22 cellular contexts compared by ENCODE assay signal in the genomic region with DNA sequence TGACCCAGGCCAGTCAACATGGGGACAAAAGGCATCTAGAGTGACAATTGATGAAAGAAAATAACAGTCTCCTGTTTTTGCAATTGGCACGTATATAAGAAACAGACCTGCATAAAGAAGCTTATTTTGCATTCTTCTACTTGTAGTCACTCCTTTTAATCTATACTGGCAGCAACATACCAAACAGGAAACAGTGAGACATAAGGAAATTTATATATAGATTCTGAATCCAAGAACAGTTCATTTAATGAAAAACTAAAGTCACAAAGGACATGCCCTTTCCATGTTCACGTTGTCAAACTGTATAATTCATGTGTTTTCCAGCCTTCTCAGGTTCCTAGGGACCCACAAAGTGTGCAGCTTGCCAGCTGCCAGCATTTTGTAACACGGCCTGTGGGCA.
DNase-seq lines count a peak whose midpoint lies in the region; ATAC-seq, FAIRE-seq and TF ChIP-seq lines count a peak whose summit lies in the region.
"Had no signal": no experiment of that assay in that cellular context is flagged by ENCODE, and none has a peak within 500 bp of the region (broad histone marks: within the 10 kb centered on the region; RNA-seq: fewer than 3 reads in every experiment).

No MANE protein-coding gene starts in this region.

- intact Hi-C loops in kidney (cut with DNase I): no loop called here

- no peak overlapping the region for H3K4me3 Mint-ChIP-seq in chondrocyte (ENCODE audit: unreplicated experiment)
- H3K4me3 Mint-ChIP-seq in neural crest cell: no peak overlapping the region
- H3K4me3 Mint-ChIP-seq: CD4-positive, alpha-beta memory T cell; H9 had no signal

- no peak for FAIRE-seq in kidney (lab: Jason Lieb, UNC)
- FAIRE-seq: A549, HTR-8/SVneo had no signal

- ATAC-seq in GM18867 (IDR thresholded peaks at IDR 0.05; ENCODE audit: unreplicated experiment): no peak
- ATAC-seq: A549 had no signal

- H3K36me3 Mint-ChIP-seq in chondrocyte (ENCODE audit: low read depth): no peaks in the 10 kb centered on the region
- H3K36me3 Mint-ChIP-seq in neural crest cell (ENCODE audit: low read depth): no peaks in the 10 kb centered on the region
- H3K36me3 Mint-ChIP-seq: CD4-positive, alpha-beta memory T cell had no signal

- H3K9ac ChIP-seq in kidney (ENCODE audit: low read length in 2 of 2): no peak overlapping the region
- H3K9ac ChIP-seq: BLaER1 had no signal

- no peaks in the 10 kb centered on the region for H3K27me3 Mint-ChIP-seq in chondrocyte (ENCODE audit: low read depth)
- no peaks in the 10 kb centered on the region for H3K27me3 Mint-ChIP-seq in neural crest cell (ENCODE audit: low read depth)

- no peaks in the 10 kb centered on the region for H3K36me3 ChIP-seq in kidney (ENCODE audit: control insufficient read depth in 1 of 2, insufficient read depth in 2 of 2, low read length in 2 of 2)
- H3K36me3 ChIP-seq: BLaER1 had no signal

- peak overlapping the region; percentile 43 for H3K27ac Mint-ChIP-seq in chondrocyte (ENCODE audit: unreplicated experiment)
- H3K27ac Mint-ChIP-seq in neural crest cell (ENCODE audit: unreplicated experiment): peak overlapping the region; percentile 52
- H3K27ac Mint-ChIP-seq: CD4-positive, alpha-beta memory T cell; IgD-negative memory B cell had no signal

- no peaks in the 10 kb centered on the region for H3K9me3 ChIP-seq in kidney (ENCODE audit: control insufficient read depth in 1 of 2, low read length in 2 of 2)
- H3K9me3 ChIP-seq: A549, BLaER1 had no signal

- H3K4me1 ChIP-seq in kidney (ENCODE audit: control insufficient read depth in 1 of 2, insufficient read depth in 1 of 2, low read depth in 1 of 2, low read length in 2 of 2): no peaks in the 10 kb centered on the region
- H3K4me1 ChIP-seq: A549, BLaER1 had no signal

- H3K27ac ChIP-seq in kidney (ENCODE audit: low read depth in 2 of 2, low read length in 2 of 2): no peak overlapping the region
- H3K27ac ChIP-seq: A549, BLaER1, SK-N-MC had no signal

- DNase-seq in H4 (ENCODE audit: low spot score) (peak; percentile 38), NCI-H2171 (lab: John Stamatoyannopoulos, UW) (peak; percentile 10), chondrocyte (ENCODE audit: low spot score) (no peak), neural crest cell (ENCODE audit: low read depth, low spot score) (no peak), foreskin fibroblast (no peak), kidney (no peak)
- DNase-seq: Calu3; CD4-positive, alpha-beta memory T cell; H9; Karpas-422; MM.1S; NCI-H1092; NCI-H1436 treated with DMSO at 0.1 percent for 48 hours; NCI-H2029; NCI-H446 treated with DMSO at 0.1 percent for 48 hours; SHP77 had no signal

- no peak for TF ChIP-seq CTCF in chondrocyte (IDR thresholded peaks at IDR 0.05)
- no peak for TF ChIP-seq CTCF in neural crest cell (conservative IDR thresholded peaks at IDR 0.05)
- TF ChIP-seq CTCF in foreskin fibroblast (IDR thresholded peaks at IDR 0.05; ENCODE audit: low read depth, low read length): no peak
- TF ChIP-seq CTCF in kidney (IDR thresholded peaks at IDR 0.05; ENCODE audit: borderline replicate concordance, extremely low read depth, insufficient read depth): no peak

- H3K4me3 ChIP-seq in foreskin fibroblast (ENCODE audit: low read depth in 1 of 2, low read length in 2 of 2) (no peak overlapping the region), kidney (ENCODE audit: low read length in 2 of 2) (no peak overlapping the region)
- H3K4me3 ChIP-seq: A549, BLaER1, SK-N-MC had no signal

- H3K4me1 Mint-ChIP-seq in chondrocyte (ENCODE audit: low read depth): peaks cover 32% of the 10 kb centered on the region
- peaks cover 30% of the 10 kb centered on the region for H3K4me1 Mint-ChIP-seq in neural crest cell
- H3K4me1 Mint-ChIP-seq: CD4-positive, alpha-beta memory T cell; IgD-negative memory B cell had no signal

- no peaks in the 10 kb centered on the region for H3K9me3 Mint-ChIP-seq in chondrocyte (ENCODE audit: low read depth)
- H3K9me3 Mint-ChIP-seq in neural crest cell: no peaks in the 10 kb centered on the region
- H3K9me3 Mint-ChIP-seq: H9 had no signal

Comparison
In these comparisons a context has a peak if more than half of its experiments do, and no peak if none do; other contexts are left out.
1. DNase-seq: peak in H4 (single experiment) and NCI-H2171 (single experiment); none in chondrocyte (single experiment), neural crest cell (single experiment), foreskin fibroblast (0 of 2) and kidney (single experiment).